ENCODE assay signal across 8 cellular contexts in genomic region chr19:1098177-1099051, GRCh38. TPM values are rescaled to one million over a fixed set of nuclear protein-coding genes. Genes with fewer than 3 reads are reported as not detected.
DNase-seq lines count a peak whose midpoint lies in the region; ATAC-seq, FAIRE-seq and TF ChIP-seq lines count a peak whose summit lies in the region.

No MANE protein-coding gene starts in this region.

- H3K9ac ChIP-seq in astrocyte (ENCODE audit: low read length), result peak overlapping the region; percentile 27

- H3K4me2 ChIP-seq in astrocyte (ENCODE audit: low read length), result no peak overlapping the region

- no peak overlapping the region for H3K4me3 ChIP-seq in astrocyte (ENCODE audit: insufficient read depth, low read depth, low read length)
- no peak overlapping the region for H3K4me3 ChIP-seq in A673 (ENCODE audit: low read depth, low read length, poor library complexity, severe bottlenecking)

- H3K27me3 ChIP-seq in astrocyte (ENCODE audit: insufficient read depth, low read length) (no peaks in the 10 kb centered on the region), A673 (replicated peaks; ENCODE audit: insufficient read depth, low read depth, low read length, poor library complexity) (no peaks in the 10 kb centered on the region)

- H3K79me2 ChIP-seq in astrocyte (ENCODE audit: insufficient read depth, low read length), result peaks cover 18% of the 10 kb centered on the region

- no peaks in the 10 kb centered on the region for H3K9me3 ChIP-seq in astrocyte (ENCODE audit: insufficient read depth, low read depth, low read length)
- peaks cover 6% of the 10 kb centered on the region for H3K9me3 ChIP-seq in A673 (ENCODE audit: low read depth, low read length, poor library complexity, severe bottlenecking)

- peaks cover 17% of the 10 kb centered on the region for H3K4me1 Mint-ChIP-seq in astrocyte (ENCODE audit: low read depth, unreplicated experiment)

- peak overlapping the region; percentile 75 for H3K27ac Mint-ChIP-seq in astrocyte (ENCODE audit: unreplicated experiment)

- H3K27ac ChIP-seq in 22Rv1 (peak overlapping the region; percentile 41), astrocyte (ENCODE audit: low read depth, low read length) (peak overlapping the region; percentile 58), A673 (ENCODE audit: low read depth, low read length, poor library complexity, severe bottlenecking) (no peak overlapping the region)

- H3K4me1 ChIP-seq in astrocyte (ENCODE audit: insufficient read depth, low read length) (peaks cover 46% of the 10 kb centered on the region), A673 (ENCODE audit: insufficient read depth, low read length, poor library complexity, severe bottlenecking) (peaks cover 25% of the 10 kb centered on the region)

- TF ChIP-seq CTCF in 22Rv1 (IDR thresholded peaks at IDR 0.05) (no peak), astrocyte (IDR thresholded peaks at IDR 0.05; ENCODE audit: insufficient read depth, low read depth, low read length) (no peak), A673 (conservative IDR thresholded peaks at IDR 0.05; ENCODE audit: low read depth, low read length) (no peak)

- CTCF ChIA-PET in A673 (lab: Charles Lee), result no interaction called here

- peaks cover 4% of the 10 kb centered on the region for H3K9me3 Mint-ChIP-seq in astrocyte (ENCODE audit: unreplicated experiment)

- peak overlapping the region; percentile 55 for H3K4me3 Mint-ChIP-seq in astrocyte (ENCODE audit: unreplicated experiment)

- intact Hi-C loops in A673 (cut with micrococcal nuclease; ENCODE audit: unreplicated experiment), result no loop called here

- H4K20me1 ChIP-seq in astrocyte (ENCODE audit: insufficient read depth, low read length), result peaks cover 14% of the 10 kb centered on the region

- H3K36me3 Mint-ChIP-seq in astrocyte (ENCODE audit: low read depth, unreplicated experiment), result peaks cover 7% of the 10 kb centered on the region

- H3K27me3 Mint-ChIP-seq in astrocyte (ENCODE audit: low read depth, unreplicated experiment), result no peaks in the 10 kb centered on the region

- POLR2A ChIA-PET in A673 (lab: Charles Lee; ENCODE audit: low non-redundant PET), result interaction anchor here (0.6 kb wide), 1 partner anchor 8 kb away, joined by 3 read pairs; no protein-coding TSS in a partner anchor

- no peak for ATAC-seq in HG02798 (IDR thresholded peaks at IDR 0.05; ENCODE audit: poor library complexity, unreplicated experiment)

- H3K36me3 ChIP-seq in astrocyte (ENCODE audit: insufficient read depth, low read length), result no peaks in the 10 kb centered on the region
- peaks cover 3% of the 10 kb centered on the region for H3K36me3 ChIP-seq in A673 (ENCODE audit: insufficient read depth, low read length, poor library complexity, severe bottlenecking)

- FAIRE-seq in astrocyte (lab: Jason Lieb, UNC), result no peak
- no peak for FAIRE-seq in urothelium cell line (lab: Jason Lieb, UNC)

- no peak overlapping the region for H2AFZ ChIP-seq in astrocyte (ENCODE audit: low read depth, low read length)

- BruUV-seq in A673 (replicated peaks; lab: Mats Ljungman, UMichigan), result no TSS peak

- DNase-seq in HK-2 (ENCODE audit: unreplicated experiment) (peak; percentile 62), astrocyte (ENCODE audit: low read depth) (no peak), mucosa of gallbladder (ENCODE audit: low spot score) (peak; percentile 65), activated gamma-delta T cell treated with Interleukin-2 at 50 U/mL for 16 hours (no peak), A673 (ENCODE audit: low spot score) (no peak), urothelium cell line (ENCODE audit: low spot score) (no peak)

RNA-seq across cellular contexts. Expression of gene POLR2E, which starts 3.2 kb away (rescaled TPM):
- 180 and 207 TPM in 2 replicates for total RNA-seq in astrocyte
- 137 TPM for total RNA-seq in mucosa of gallbladder
- 342 and 343 TPM in 2 replicates for total RNA-seq in A673 (2021)

RNA-seq across cellular contexts. Expression of gene GPX4, which starts 5.4 kb away (rescaled TPM):
- total RNA-seq in astrocyte (294 and 325 TPM in 2 replicates), mucosa of gallbladder (294 TPM), A673 (2021) (368 and 435 TPM in 2 replicates)

RNA-seq across cellular contexts. Expression of gene ARHGAP45, which starts 31.4 kb away (rescaled TPM):
- total RNA-seq in astrocyte (2.7 and 3.0 TPM in 2 replicates), mucosa of gallbladder (42.4 TPM), A673 (2021) (3.2 and 3.4 TPM in 2 replicates)

RNA-seq across cellular contexts. Expression of gene ABCA7, which starts 58.5 kb away (rescaled TPM):
- 14.3 and 18.4 TPM in 2 replicates for total RNA-seq in astrocyte
- total RNA-seq in mucosa of gallbladder, result 49.0 TPM
- 12.0 and 21.2 TPM in 2 replicates for total RNA-seq in A673 (2021)

Comparison
In these comparisons a context has a peak if more than half of its experiments do, and no peak if none do; other contexts are left out.
1. DNase-seq: peak in HK-2 (single experiment) and mucosa of gallbladder (single experiment); none in astrocyte (single experiment), activated gamma-delta T cell treated with Interleukin-2 at 50 U/mL for 16 hours (single experiment), A673 (single experiment) and urothelium cell line (single experiment).